In the genomic region with DNA sequence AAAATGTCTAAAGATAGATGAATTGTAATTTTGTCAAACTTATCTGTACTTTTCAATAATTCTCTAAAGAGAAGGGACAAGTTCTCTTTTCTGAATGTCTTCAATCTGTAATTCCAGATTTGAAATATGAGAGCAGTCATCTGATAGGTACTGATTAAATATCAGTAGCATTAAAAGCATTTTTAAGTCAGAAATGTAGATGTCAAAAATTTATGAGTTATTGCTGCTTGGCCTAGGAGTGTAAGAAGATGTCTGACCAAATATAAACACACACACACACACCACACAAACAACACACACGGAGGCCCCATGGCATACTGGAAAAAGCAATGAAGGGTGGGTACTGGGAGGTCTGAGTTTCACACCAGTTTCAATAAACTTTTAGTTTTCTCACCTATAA, we compare ENCODE assay signal across 10 cellular contexts. TPM values are rescaled to one million over a fixed set of nuclear protein-coding genes. Genes with fewer than 3 reads are reported as not detected.
A peak's percentile ranks its signal among the peaks of the same experiment; 100 is the strongest.
DNase-seq lines count a peak whose midpoint lies in the region; ATAC-seq, FAIRE-seq and TF ChIP-seq lines count a peak whose summit lies in the region.
"Had no signal": no experiment of that assay in that cellular context is flagged by ENCODE, and none has a peak within 500 bp of the region (broad histone marks: within the 10 kb centered on the region; RNA-seq: fewer than 3 reads in every experiment).

No MANE protein-coding gene starts in this region.

- no peak for DNase-seq in T-helper 2 cell treated with Interferon-gamma antibody and Interleukin-4, amounts not matched to agents 5 μg/mL and 100 μg/mL, for 36 hours (ENCODE audit: low spot score)
- no peak for DNase-seq in T-helper 2 cell
- DNase-seq in activated naive CD8-positive, alpha-beta T cell treated with anti-CD3 and anti-CD28 coated beads for 36 hours: no peak
- no peak for DNase-seq in keratinocyte (ENCODE audit: low read depth, low spot score)
- no peak for DNase-seq in NCI-H2081 treated with DMSO at 0.1 percent for 48 hours (lab: John Stamatoyannopoulos, UW)
- DNase-seq in GF-D8 (lab: John Stamatoyannopoulos, UW): no peak
- DNase-seq: ACHN had no signal

- no peaks in the 10 kb centered on the region for H3K9me3 Mint-ChIP-seq in T-helper 2 cell treated with Interferon-gamma antibody and Interleukin-4, amounts not matched to agents 5 μg/mL and 100 μg/mL, for 36 hours
- H3K9me3 Mint-ChIP-seq in activated naive CD8-positive, alpha-beta T cell treated with anti-CD3 and anti-CD28 coated beads for 36 hours: no peaks in the 10 kb centered on the region
- no peaks in the 10 kb centered on the region for H3K9me3 Mint-ChIP-seq in stimulated activated memory B cell treated with anti-CD40 and anti-IgM and Interleukin-4, amounts not matched to agents 10 μg/mL and 1 μg/mL and 100 μg/mL, for 72 hours

- no peaks in the 10 kb centered on the region for H3K27me3 ChIP-seq in keratinocyte (ENCODE audit: control insufficient read depth, extremely low read depth, insufficient read depth, low read length)

- H4K20me1 ChIP-seq in keratinocyte (ENCODE audit: control insufficient read depth, extremely low read depth, insufficient read depth, low read length): peaks cover 12% of the 10 kb centered on the region

- peak overlapping the region; percentile 94 for H3K4me3 Mint-ChIP-seq in T-helper 2 cell treated with Interferon-gamma antibody and Interleukin-4, amounts not matched to agents 5 μg/mL and 100 μg/mL, for 36 hours
- peak overlapping the region; percentile 87 for H3K4me3 Mint-ChIP-seq in activated naive CD8-positive, alpha-beta T cell treated with anti-CD3 and anti-CD28 coated beads for 36 hours
- H3K4me3 Mint-ChIP-seq in stimulated activated memory B cell treated with anti-CD40 and anti-IgM and Interleukin-4, amounts not matched to agents 10 μg/mL and 1 μg/mL and 100 μg/mL, for 72 hours: no peak overlapping the region

- H3K27me3 Mint-ChIP-seq in T-helper 2 cell treated with Interferon-gamma antibody and Interleukin-4, amounts not matched to agents 5 μg/mL and 100 μg/mL, for 36 hours (ENCODE audit: low read depth): peaks cover 18% of the 10 kb centered on the region
- peaks cover 4% of the 10 kb centered on the region for H3K27me3 Mint-ChIP-seq in activated naive CD8-positive, alpha-beta T cell treated with anti-CD3 and anti-CD28 coated beads for 36 hours
- H3K27me3 Mint-ChIP-seq in stimulated activated memory B cell treated with anti-CD40 and anti-IgM and Interleukin-4, amounts not matched to agents 10 μg/mL and 1 μg/mL and 100 μg/mL, for 72 hours: no peaks in the 10 kb centered on the region

- H2AFZ ChIP-seq in keratinocyte (ENCODE audit: control insufficient read depth, low read length): no peak overlapping the region

- no peak for FAIRE-seq in keratinocyte (lab: Jason Lieb, UNC)
- FAIRE-seq: islet of Langerhans had no signal

- H3K4me3 ChIP-seq in keratinocyte (ENCODE audit: control insufficient read depth in 2 of 3, extremely low read depth in 1 of 3, insufficient read depth in 2 of 3, low read depth in 1 of 3, low read length in 3 of 3): peak overlapping the region; percentile 47 to 92 (median 84)

- peaks cover 25% of the 10 kb centered on the region for H3K79me2 ChIP-seq in keratinocyte (ENCODE audit: control insufficient read depth, insufficient read depth, low read length)

- peaks cover under 1 to 2% of the 10 kb centered on the region in 2 experiments for H3K36me3 ChIP-seq in keratinocyte (ENCODE audit: control insufficient read depth in 2 of 2, extremely low read depth in 1 of 2, insufficient read depth in 2 of 2, low read length in 2 of 2)

- H3K9ac ChIP-seq in keratinocyte (ENCODE audit: control insufficient read depth, extremely low read depth, insufficient read depth, low read length): peak overlapping the region; percentile 98

- peak overlapping the region; percentile 98 for H3K27ac ChIP-seq in keratinocyte (ENCODE audit: control insufficient read depth, insufficient read depth, low read length)

- dilution Hi-C loops in keratinocyte (cut with MboI; ENCODE audit: extremely low pct_ligation_motif_present, low sequenced_read_pairs): loop anchor here (25.0 kb wide), 1 partner anchor 94 kb away; no protein-coding TSS in a partner anchor

- no peaks in the 10 kb centered on the region for H3K9me3 ChIP-seq in keratinocyte (ENCODE audit: control insufficient read depth, low read depth, low read length)

- TF ChIP-seq CTCF in keratinocyte (optimal IDR thresholded peaks at IDR 0.05 in 1 of 3, IDR thresholded peaks at IDR 0.05 in 1 of 3, conservative IDR thresholded peaks at IDR 0.05 in 1 of 3; ENCODE audit: extremely low read depth in 1 of 3, insufficient read depth in 2 of 3, low read length in 3 of 3): no peak

- H3K4me1 ChIP-seq in keratinocyte (ENCODE audit: control insufficient read depth, extremely low read depth, insufficient read depth, low read length): peaks cover 28% of the 10 kb centered on the region

- no peaks in the 10 kb centered on the region for H3K9me1 ChIP-seq in keratinocyte (ENCODE audit: control insufficient read depth, extremely low read depth, insufficient read depth, low read length)

- H3K27ac Mint-ChIP-seq in T-helper 2 cell treated with Interferon-gamma antibody and Interleukin-4, amounts not matched to agents 5 μg/mL and 100 μg/mL, for 36 hours: no peak overlapping the region
- peak overlapping the region; percentile 97 for H3K27ac Mint-ChIP-seq in activated naive CD8-positive, alpha-beta T cell treated with anti-CD3 and anti-CD28 coated beads for 36 hours
- H3K27ac Mint-ChIP-seq in stimulated activated memory B cell treated with anti-CD40 and anti-IgM and Interleukin-4, amounts not matched to agents 10 μg/mL and 1 μg/mL and 100 μg/mL, for 72 hours: peak overlapping the region; percentile 97

- peak overlapping the region; percentile 100 for H3K4me2 ChIP-seq in keratinocyte (ENCODE audit: control insufficient read depth, extremely low read depth, insufficient read depth, low read depth, low read length)

- ATAC-seq in stimulated activated memory B cell treated with anti-CD40 and anti-IgM and Interleukin-4, amounts not matched to agents 10 μg/mL and 1 μg/mL and 100 μg/mL, for 72 hours: no peak
- ATAC-seq in HG02759 (IDR thresholded peaks at IDR 0.05; ENCODE audit: unreplicated experiment): no peak

- H3K4me1 Mint-ChIP-seq in T-helper 2 cell treated with Interferon-gamma antibody and Interleukin-4, amounts not matched to agents 5 μg/mL and 100 μg/mL, for 36 hours (ENCODE audit: low read depth): peaks cover 49% of the 10 kb centered on the region
- H3K4me1 Mint-ChIP-seq in activated naive CD8-positive, alpha-beta T cell treated with anti-CD3 and anti-CD28 coated beads for 36 hours: peaks cover 48% of the 10 kb centered on the region
- H3K4me1 Mint-ChIP-seq in stimulated activated memory B cell treated with anti-CD40 and anti-IgM and Interleukin-4, amounts not matched to agents 10 μg/mL and 1 μg/mL and 100 μg/mL, for 72 hours: peaks cover 30% of the 10 kb centered on the region

- H3K36me3 Mint-ChIP-seq in T-helper 2 cell treated with Interferon-gamma antibody and Interleukin-4, amounts not matched to agents 5 μg/mL and 100 μg/mL, for 36 hours (ENCODE audit: low read depth): peaks cover 4% of the 10 kb centered on the region
- no peaks in the 10 kb centered on the region for H3K36me3 Mint-ChIP-seq in activated naive CD8-positive, alpha-beta T cell treated with anti-CD3 and anti-CD28 coated beads for 36 hours
- H3K36me3 Mint-ChIP-seq in stimulated activated memory B cell treated with anti-CD40 and anti-IgM and Interleukin-4, amounts not matched to agents 10 μg/mL and 1 μg/mL and 100 μg/mL, for 72 hours: no peaks in the 10 kb centered on the region

RNA-seq across cellular contexts. Expression of a gene that starts 2.4 kb away (rescaled TPM):
- total RNA-seq in activated naive CD8-positive, alpha-beta T cell treated with anti-CD3 and anti-CD28 coated beads for 36 hours: 10 to 100 TPM; 40.1 to 44.9 TPM
- 59.5 to 73.3 TPM (median 64.4 TPM) in 3 replicates for polyA plus RNA-seq in keratinocyte
- polyA plus RNA-seq in keratinocyte (2011; ENCODE audit: low read depth): 97.4 TPM
- polyA plus RNA-seq in keratinocyte (2011; cell fraction: cytosol; rRNA removed): 43.7 and 59.1 TPM in 2 replicates
- 146 and 173 TPM in 2 replicates for polyA plus RNA-seq in keratinocyte (2011; cell fraction: nucleus; rRNA removed)
- 94.3 and 311 TPM in 2 replicates for polyA plus RNA-seq in keratinocyte (2012; ENCODE audit: low replicate concordance)
- 84.2 to 122 TPM (median 105 TPM) in 3 replicates for polyA minus RNA-seq in keratinocyte
- 108 TPM for polyA minus RNA-seq in keratinocyte (2011; cell fraction: cytosol; rRNA and poly(A)+ RNA removed)
- 181 and 201 TPM in 2 replicates for polyA minus RNA-seq in keratinocyte (2011; cell fraction: nucleus; rRNA and poly(A)+ RNA removed)

RNA-seq across cellular contexts. Expression of a gene that starts 33.2 kb away (rescaled TPM):
- total RNA-seq in activated naive CD8-positive, alpha-beta T cell treated with anti-CD3 and anti-CD28 coated beads for 36 hours: not detected
- polyA plus RNA-seq in keratinocyte: not detected in 3 replicates
- polyA plus RNA-seq in keratinocyte (2011; ENCODE audit: low read depth): not detected
- polyA plus RNA-seq in keratinocyte (2011; cell fraction: cytosol; rRNA removed): not detected in 2 replicates
- not detected in 2 replicates for polyA plus RNA-seq in keratinocyte (2011; cell fraction: nucleus; rRNA removed)
- not detected in 2 replicates for polyA plus RNA-seq in keratinocyte (2012; ENCODE audit: low replicate concordance)
- polyA minus RNA-seq in keratinocyte: not detected in 3 replicates
- not detected for polyA minus RNA-seq in keratinocyte (2011; cell fraction: cytosol; rRNA and poly(A)+ RNA removed)
- not detected in 2 replicates for polyA minus RNA-seq in keratinocyte (2011; cell fraction: nucleus; rRNA and poly(A)+ RNA removed)
